15 cellular contexts compared by ENCODE assay signal in genomic region chr13:41356788-41357187, GRCh38. TPM values are rescaled to one million over a fixed set of nuclear protein-coding genes. Genes with fewer than 3 reads are reported as not detected.
A peak's percentile ranks its signal among the peaks of the same experiment; 100 is the strongest.
DNase-seq lines count a peak whose midpoint lies in the region; ATAC-seq and TF ChIP-seq lines count a peak whose summit lies in the region.
"Had no signal": no experiment of that assay in that cellular context is flagged by ENCODE, and none has a peak within 500 bp of the region (broad histone marks: within the 10 kb centered on the region; RNA-seq: fewer than 3 reads in every experiment).

No MANE protein-coding gene starts in this region.

- intact Hi-C loops in CD8-positive, alpha-beta T cell (cut with DNase I, micrococcal nuclease), result loop anchor here (2.0 to 10.0 kb wide), 6 partner anchors 14 to 758 kb away; partner anchors contain the start of genes NAA16 (in 1 of the 2) and WBP4 (in 1 of the 2)
- intact Hi-C loops in prostate gland (cut with DNase I), result no loop called here

- H3K4me3 Mint-ChIP-seq in CD8-positive, alpha-beta T cell, result peak overlapping the region; percentile 61
- H3K4me3 Mint-ChIP-seq in neural crest cell, result no peak overlapping the region
- H3K4me3 Mint-ChIP-seq: endodermal cell, memory B cell had no signal

- H3K4me1 ChIP-seq in CD8-positive, alpha-beta T cell (ENCODE audit: insufficient read depth, low read length), result peaks cover 61% of the 10 kb centered on the region
- H3K4me1 ChIP-seq in prostate gland (replicated peaks), result no peaks in the 10 kb centered on the region

- POLR2A ChIA-PET in CD8-positive, alpha-beta T cell (lab: Charles Lee), result interaction anchor here (0.7 to 2.4 kb wide), 7 partner anchors 24 to 140 kb away, joined by 3 to 9 read pairs (median 3); partner anchors contain the start of gene RGCC

- no peak for TF ChIP-seq CTCF in CD8-positive, alpha-beta T cell (IDR thresholded peaks at IDR 0.05)
- TF ChIP-seq CTCF in neural crest cell (conservative IDR thresholded peaks at IDR 0.05) (no peak), prostate gland (IDR thresholded peaks at IDR 0.05) (no peak)

- H3K9me3 Mint-ChIP-seq in CD8-positive, alpha-beta T cell, result no peaks in the 10 kb centered on the region
- H3K9me3 Mint-ChIP-seq in activated naive CD4-positive, alpha-beta T cell treated with anti-CD3 and anti-CD28 coated beads, Interleukin-2, amount 50 U/mL, for 72 hours, result no peaks in the 10 kb centered on the region
- no peaks in the 10 kb centered on the region for H3K9me3 Mint-ChIP-seq in neural crest cell
- H3K9me3 Mint-ChIP-seq: endodermal cell, memory B cell had no signal

- WGBS in prostate gland, result 61% methylated on average over 6 of the region's 6 CpGs

- H3K4me1 Mint-ChIP-seq in CD8-positive, alpha-beta T cell (ENCODE audit: low read depth), result peaks cover 74% of the 10 kb centered on the region
- peaks cover 4% of the 10 kb centered on the region for H3K4me1 Mint-ChIP-seq in neural crest cell
- H3K4me1 Mint-ChIP-seq: memory B cell had no signal

- CTCF ChIA-PET in CD8-positive, alpha-beta T cell (lab: Charles Lee), result interaction anchor here (0.9 to 1.6 kb wide), 5 partner anchors 11 to 754 kb away, joined by 3 to 4 read pairs (median 3); no protein-coding TSS in a partner anchor

- DNase-seq in CD8-positive, alpha-beta T cell, result peak in 6 of 7 experiments; percentile 21 to 69 (median 48)
- DNase-seq in T-helper 2 cell (peak in 3 of 5 experiments; percentile 21 to 92 (median 36)), neural crest cell (ENCODE audit: low read depth, low spot score) (no peak), prostate gland (ENCODE audit: low spot score) (no peak), SIG-M5 treated with dmso at 0.1 percent for 504 hours (lab: John Stamatoyannopoulos, UW; ENCODE audit: unreplicated experiment) (no peak), NCI-H2107 (lab: John Stamatoyannopoulos, UW) (no peak)
- no peak for DNase-seq in activated naive CD4-positive, alpha-beta T cell treated with anti-CD3 and anti-CD28 coated beads, Interleukin-2, amount 50 U/mL, for 72 hours (ENCODE audit: low spot score in 2 of 2)
- DNase-seq: amygdala, endodermal cell, GOT3 had no signal

- no peaks in the 10 kb centered on the region for H3K27me3 Mint-ChIP-seq in CD8-positive, alpha-beta T cell (ENCODE audit: low read depth)
- no peaks in the 10 kb centered on the region for H3K27me3 Mint-ChIP-seq in neural crest cell (ENCODE audit: low read depth)
- H3K27me3 Mint-ChIP-seq: memory B cell had no signal

- H3K27ac Mint-ChIP-seq in CD8-positive, alpha-beta T cell, result peak overlapping the region; percentile 93
- H3K27ac Mint-ChIP-seq in activated naive CD4-positive, alpha-beta T cell treated with anti-CD3 and anti-CD28 coated beads, Interleukin-2, amount 50 U/mL, for 72 hours, result peak overlapping the region; percentile 78 to 87
- H3K27ac Mint-ChIP-seq in neural crest cell (ENCODE audit: unreplicated experiment), result peak overlapping the region; percentile 20
- H3K27ac Mint-ChIP-seq: memory B cell had no signal

- peaks cover 58% of the 10 kb centered on the region for H3K36me3 Mint-ChIP-seq in CD8-positive, alpha-beta T cell
- H3K36me3 Mint-ChIP-seq in activated naive CD4-positive, alpha-beta T cell treated with anti-CD3 and anti-CD28 coated beads, Interleukin-2, amount 50 U/mL, for 72 hours, result peaks cover 12 to 49% of the 10 kb centered on the region in 2 donors
- H3K36me3 Mint-ChIP-seq in neural crest cell (ENCODE audit: low read depth), result peaks cover 6% of the 10 kb centered on the region

- ATAC-seq in CD8-positive, alpha-beta T cell, result peak; percentile 73
- peak; percentile 60 to 75 for ATAC-seq in activated naive CD4-positive, alpha-beta T cell treated with anti-CD3 and anti-CD28 coated beads, Interleukin-2, amount 50 U/mL, for 72 hours
- ATAC-seq in GM19467 (IDR thresholded peaks at IDR 0.05; ENCODE audit: unreplicated experiment), result no peak

- peak overlapping the region; percentile 61 for H3K27ac ChIP-seq in CD8-positive, alpha-beta T cell (ENCODE audit: low read depth, low read length)
- H3K27ac ChIP-seq in prostate gland, result no peak overlapping the region
- H3K27ac ChIP-seq: BLaER1, hepatocyte, vagina had no signal

- no peak for TF ChIP-seq POLR2A in prostate gland (IDR thresholded peaks at IDR 0.05)

- H3K36me3 ChIP-seq in CD8-positive, alpha-beta T cell (ENCODE audit: insufficient read depth, low read length), result peaks cover 9% of the 10 kb centered on the region
- no peaks in the 10 kb centered on the region for H3K36me3 ChIP-seq in prostate gland

- H3K27me3 ChIP-seq in CD8-positive, alpha-beta T cell (ENCODE audit: insufficient read depth, low read length), result no peaks in the 10 kb centered on the region
- no peaks in the 10 kb centered on the region for H3K27me3 ChIP-seq in prostate gland (replicated peaks; ENCODE audit: insufficient read depth)
- H3K27me3 ChIP-seq: BLaER1, hepatocyte, vagina had no signal

- H3K4me3 ChIP-seq in CD8-positive, alpha-beta T cell (ENCODE audit: low read depth, low read length), result peak overlapping the region; percentile 42
- no peak overlapping the region for H3K4me3 ChIP-seq in prostate gland
- H3K4me3 ChIP-seq: BLaER1, hepatocyte, vagina had no signal

- H3K9me3 ChIP-seq in CD8-positive, alpha-beta T cell (ENCODE audit: low read length), result no peaks in the 10 kb centered on the region
- H3K9me3 ChIP-seq in prostate gland, result no peaks in the 10 kb centered on the region
- H3K9me3 ChIP-seq: BLaER1, vagina had no signal

RNA-seq across cellular contexts. Expression of gene NAA16, which starts 45.7 kb away (rescaled TPM):
- 100 to 1,000 TPM; 103 to 105 TPM for total RNA-seq in CD8-positive, alpha-beta T cell
- 10 to 100 TPM; 31.6 to 41.2 TPM for total RNA-seq in activated naive CD4-positive, alpha-beta T cell treated with anti-CD3 and anti-CD28 coated beads, Interleukin-2, amount 50 U/mL, for 72 hours
- total RNA-seq in neural crest cell (43.0 and 51.9 TPM in 2 replicates), prostate gland (10 to 100 TPM; 17.6 to 19.9 TPM)

Comparison
In these comparisons a context has a peak if more than half of its experiments do, and no peak if none do; other contexts are left out.
1. DNase-seq: peak in CD8-positive, alpha-beta T cell (6 of 7) and T-helper 2 cell (3 of 5); none in activated naive CD4-positive, alpha-beta T cell treated with anti-CD3 and anti-CD28 coated beads, Interleukin-2, amount 50 U/mL, for 72 hours (0 of 2), neural crest cell (single experiment), prostate gland (single experiment), SIG-M5 treated with dmso at 0.1 percent for 504 hours (single experiment) and NCI-H2107 (single experiment).
2. H3K27ac Mint-ChIP-seq: peak in every context shown above with its lines; median percentile 93 in CD8-positive, alpha-beta T cell; 82 in activated naive CD4-positive, alpha-beta T cell treated with anti-CD3 and anti-CD28 coated beads, Interleukin-2, amount 50 U/mL, for 72 hours; 20 in neural crest cell.